In genomic region chr3:184344579-184345350, GRCh38 we compare ENCODE assay signal across 2 cellular contexts.
TF ChIP-seq lines count a peak whose summit lies in the region.

No MANE protein-coding gene starts in this region.

TF ChIP-seq in SK-N-SH treated with all-trans-retinoic acid at 6 μM for 48 hours, 23 proteins besides CTCF, POLR2A, EP300 and RAD21 (continued from another document):
- TF ChIP-seq PATZ1 (CRISPR knock-in tag; IDR thresholded peaks at IDR 0.05; ENCODE audit: borderline replicate concordance) (no peak), TOX (CRISPR knock-in tag; IDR thresholded peaks at IDR 0.05; ENCODE audit: borderline replicate concordance) (no peak)
TF ChIP-seq in SK-N-SH treated with all-trans-retinoic acid at 6 μM for 48 hours: peak in this region for 0.

TF ChIP-seq in SK-N-SH, 30 proteins besides CTCF, POLR2A, EP300 and RAD21:
- TF ChIP-seq USF1 (IDR thresholded peaks at IDR 0.05; ENCODE audit: borderline replicate concordance, low read depth) (no peak), MXI1 (IDR thresholded peaks at IDR 0.05; ENCODE audit: low read depth, low read length) (no peak), REST (IDR thresholded peaks at IDR 0.05; ENCODE audit: low read depth, low read length) (no peak), MEF2A (IDR thresholded peaks at IDR 0.05; ENCODE audit: borderline replicate concordance, low read depth) (no peak), TCF12 (IDR thresholded peaks at IDR 0.05) (no peak), ELF1 (IDR thresholded peaks at IDR 0.05) (no peak), PBX3 (IDR thresholded peaks at IDR 0.05) (no peak), GATA2 (CRISPR knock-in tag; IDR thresholded peaks at IDR 0.05) (no peak), YY1 (IDR thresholded peaks at IDR 0.05; ENCODE audit: low read depth) (no peak), JUND (IDR thresholded peaks at IDR 0.05) (no peak)
